Comparison of ENCODE assay signal across 8 cellular contexts in the genomic region with DNA sequence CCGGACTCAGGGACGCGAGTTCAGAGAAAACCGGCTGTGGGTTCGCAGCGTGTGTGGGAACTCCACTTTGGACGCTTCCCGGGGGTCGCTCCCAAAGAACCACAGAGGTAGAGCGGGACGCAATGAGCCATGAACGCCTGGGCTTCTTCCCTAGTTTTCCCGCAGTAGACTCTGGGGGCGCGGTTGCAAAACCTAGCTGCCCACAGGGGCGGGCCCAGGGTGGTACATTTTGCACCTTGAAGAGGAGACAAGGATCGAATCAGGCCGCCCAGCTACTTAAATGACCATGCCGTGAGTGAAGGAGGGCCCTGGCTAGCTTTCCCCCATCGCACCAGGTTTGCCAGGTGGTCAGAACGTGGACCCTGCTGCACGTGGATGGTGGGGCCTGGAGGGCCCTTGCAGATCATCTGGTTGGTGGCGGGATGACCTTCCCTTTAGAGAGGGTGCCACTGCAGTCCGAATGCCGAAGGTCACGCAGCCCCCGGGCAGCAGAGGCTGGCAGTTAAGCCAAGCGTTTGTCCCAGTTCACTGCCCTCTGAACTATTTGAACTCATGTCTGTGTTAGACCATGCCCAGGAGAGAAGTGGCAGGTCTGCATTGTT.
A peak's percentile ranks its signal among the peaks of the same experiment; 100 is the strongest.
DNase-seq lines count a peak whose midpoint lies in the region; ATAC-seq lines count a peak whose summit lies in the region.

No MANE protein-coding gene starts in this region.

- DNase-seq in DMS 273 treated with DMSO at 0.1 percent for 48 hours (lab: John Stamatoyannopoulos, UW) (peak; percentile 7), HuH-7.5 (ENCODE audit: low spot score) (peak; percentile 44), skeletal muscle cell (ENCODE audit: low read depth) (no peak), amniotic stem cell (lab: John Stamatoyannopoulos, UW) (no peak)
- DNase-seq in activated naive CD8-positive, alpha-beta T cell treated with anti-CD3 and anti-CD28 coated beads, Interleukin-2, amount 50 U/mL, for 24 hours, result peak; percentile 2

- no peaks in the 10 kb centered on the region for H3K36me3 Mint-ChIP-seq in activated naive CD8-positive, alpha-beta T cell treated with anti-CD3 and anti-CD28 coated beads, Interleukin-2, amount 50 U/mL, for 24 hours (ENCODE audit: low read depth)

- no peak for ATAC-seq in activated naive CD8-positive, alpha-beta T cell treated with anti-CD3 and anti-CD28 coated beads, Interleukin-2, amount 50 U/mL, for 24 hours
- ATAC-seq in HG02571 (IDR thresholded peaks at IDR 0.05; ENCODE audit: unreplicated experiment) (no peak), HG03342 (IDR thresholded peaks at IDR 0.05; ENCODE audit: unreplicated experiment) (no peak)

- no peaks in the 10 kb centered on the region for H3K9me3 Mint-ChIP-seq in activated naive CD8-positive, alpha-beta T cell treated with anti-CD3 and anti-CD28 coated beads, Interleukin-2, amount 50 U/mL, for 24 hours

- H3K27me3 Mint-ChIP-seq in activated naive CD8-positive, alpha-beta T cell treated with anti-CD3 and anti-CD28 coated beads, Interleukin-2, amount 50 U/mL, for 24 hours, result peaks cover 39% of the 10 kb centered on the region

- peak overlapping the region; percentile 38 for H3K4me3 Mint-ChIP-seq in activated naive CD8-positive, alpha-beta T cell treated with anti-CD3 and anti-CD28 coated beads, Interleukin-2, amount 50 U/mL, for 24 hours

- H3K4me3 ChIP-seq in iPS-11a (ENCODE audit: low read depth, low read length), result peak overlapping the region; percentile 79
- H3K4me3 ChIP-seq in skeletal muscle cell (ENCODE audit: low read depth, low read length), result peak overlapping the region; percentile 68

- no peak overlapping the region for H3K27ac Mint-ChIP-seq in activated naive CD8-positive, alpha-beta T cell treated with anti-CD3 and anti-CD28 coated beads, Interleukin-2, amount 50 U/mL, for 24 hours

- peaks cover 9% of the 10 kb centered on the region for H3K4me1 Mint-ChIP-seq in activated naive CD8-positive, alpha-beta T cell treated with anti-CD3 and anti-CD28 coated beads, Interleukin-2, amount 50 U/mL, for 24 hours

Comparison
In these comparisons a context has a peak if more than half of its experiments do, and no peak if none do; other contexts are left out.
1. DNase-seq: peak in DMS 273 treated with DMSO at 0.1 percent for 48 hours (single experiment), HuH-7.5 (single experiment) and activated naive CD8-positive, alpha-beta T cell treated with anti-CD3 and anti-CD28 coated beads, Interleukin-2, amount 50 U/mL, for 24 hours (single experiment); none in skeletal muscle cell (single experiment) and amniotic stem cell (single experiment).